In genomic region chr1:10682114-10682445, GRCh38 we compare ENCODE assay signal across 19 cellular contexts.
A peak's percentile ranks its signal among the peaks of the same experiment; 100 is the strongest.
DNase-seq lines count a peak whose midpoint lies in the region; ATAC-seq and TF ChIP-seq lines count a peak whose summit lies in the region.
"Had no signal": no experiment of that assay in that cellular context is flagged by ENCODE, and none has a peak within 500 bp of the region (broad histone marks: within the 10 kb centered on the region; RNA-seq: fewer than 3 reads in every experiment).

No MANE protein-coding gene starts in this region.

- H3K27me3 ChIP-seq in heart right ventricle (no peaks in the 10 kb centered on the region), gastroesophageal sphincter (no peaks in the 10 kb centered on the region), neural progenitor cell (no peaks in the 10 kb centered on the region)
- H3K27me3 ChIP-seq: ovary, vagina had no signal

- no peak overlapping the region for H3K9ac ChIP-seq in neural progenitor cell

- no peaks in the 10 kb centered on the region for H3K9me3 Mint-ChIP-seq in neural progenitor cell
- no peaks in the 10 kb centered on the region for H3K9me3 Mint-ChIP-seq in type B pancreatic cell
- no peaks in the 10 kb centered on the region for H3K9me3 Mint-ChIP-seq in activated CD8-positive, alpha-beta T cell treated with anti-CD3 and anti-CD28 coated beads, Interleukin-2, amount 10 ng/mL, durations not matched to agents 7 days and 5 days (ENCODE audit: insufficient read depth)
- H3K9me3 Mint-ChIP-seq: activated B cell treated with CpG ODN at 0.5 μM for 24 hours, GM23338 had no signal

- H3K36me3 Mint-ChIP-seq in neural progenitor cell = no peaks in the 10 kb centered on the region
- H3K36me3 Mint-ChIP-seq in type B pancreatic cell = no peaks in the 10 kb centered on the region
- H3K36me3 Mint-ChIP-seq in activated CD8-positive, alpha-beta T cell treated with anti-CD3 and anti-CD28 coated beads, Interleukin-2, amount 10 ng/mL, durations not matched to agents 7 days and 5 days (ENCODE audit: low read depth) = no peaks in the 10 kb centered on the region

- H3K79me2 ChIP-seq in neural progenitor cell (ENCODE audit: low read depth) = no peaks in the 10 kb centered on the region

- H3K27me3 Mint-ChIP-seq in neural progenitor cell (ENCODE audit: insufficient read depth, low read depth) = peaks cover 10% of the 10 kb centered on the region
- H3K27me3 Mint-ChIP-seq in type B pancreatic cell = no peaks in the 10 kb centered on the region
- H3K27me3 Mint-ChIP-seq in activated CD8-positive, alpha-beta T cell treated with anti-CD3 and anti-CD28 coated beads, Interleukin-2, amount 10 ng/mL, durations not matched to agents 7 days and 5 days (ENCODE audit: low read depth) = no peaks in the 10 kb centered on the region
- H3K27me3 Mint-ChIP-seq: activated B cell treated with CpG ODN at 0.5 μM for 24 hours had no signal

- no peak for TF ChIP-seq CTCF in heart right ventricle (IDR thresholded peaks at IDR 0.05)
- no peak for TF ChIP-seq CTCF in gastroesophageal sphincter (IDR thresholded peaks at IDR 0.05)
- TF ChIP-seq CTCF in neural progenitor cell (IDR thresholded peaks at IDR 0.05) = no peak
- TF ChIP-seq CTCF in type B pancreatic cell (conservative IDR thresholded peaks at IDR 0.05) = no peak

- no peaks in the 10 kb centered on the region for H3K9me3 ChIP-seq in heart right ventricle
- no peaks in the 10 kb centered on the region for H3K9me3 ChIP-seq in gastroesophageal sphincter
- H3K9me3 ChIP-seq in neural progenitor cell (ENCODE audit: low read depth) = no peaks in the 10 kb centered on the region
- H3K9me3 ChIP-seq: ovary, vagina had no signal

- DNase-seq in heart right ventricle (no peak), Right ventricle myocardium superior (no peak), neural progenitor cell (ENCODE audit: low spot score) (no peak), type B pancreatic cell (ENCODE audit: extremely low spot score, unreplicated experiment) (no peak)
- no peak for DNase-seq in stimulated activated CD4-positive, alpha-beta T cell treated with anti-CD3 and anti-CD28 coated beads, Interleukin-4, amount 100 ng/mL, for 24 hours
- no peak for DNase-seq in activated CD8-positive, alpha-beta T cell treated with anti-CD3 and anti-CD28 coated beads, Interleukin-2, amount 10 ng/mL, durations not matched to agents 7 days and 5 days
- DNase-seq: activated B cell treated with CpG ODN at 0.5 μM for 24 hours; activated effector memory CD4-positive, alpha-beta T cell treated with anti-CD3 and anti-CD28 coated beads, Interleukin-2, amount 50 U/mL, for 16 hours; amygdala; foreskin melanocyte; Karpas-422; NCI-H1417 treated with DMSO at 0.1 percent for 48 hours; ovary; stimulated activated naive CD8-positive, alpha-beta T cell treated with anti-CD3 and anti-CD28 coated beads, Interleukin-15, Interleukin-2, amounts not matched to agents 100 U/mL and 50 U/mL, for 24 hours had no signal

- CTCF ChIA-PET in activated CD8-positive, alpha-beta T cell treated with anti-CD3 and anti-CD28 coated beads, Interleukin-2, amount 10 ng/mL, durations not matched to agents 7 days and 5 days (lab: Charles Lee) = no interaction called here

- TF ChIP-seq EP300 in gastroesophageal sphincter (IDR thresholded peaks at IDR 0.05) = no peak

- H4K20me1 ChIP-seq in neural progenitor cell (ENCODE audit: low read depth) = peaks cover 45% of the 10 kb centered on the region

- peak overlapping the region; percentile 86 for H3K27ac Mint-ChIP-seq in neural progenitor cell
- peak overlapping the region; percentile 70 for H3K27ac Mint-ChIP-seq in type B pancreatic cell
- no peak overlapping the region for H3K27ac Mint-ChIP-seq in activated CD8-positive, alpha-beta T cell treated with anti-CD3 and anti-CD28 coated beads, Interleukin-2, amount 10 ng/mL, durations not matched to agents 7 days and 5 days
- H3K27ac Mint-ChIP-seq: activated B cell treated with CpG ODN at 0.5 μM for 24 hours, GM23338 had no signal

- peaks cover 91% of the 10 kb centered on the region for H3K4me1 Mint-ChIP-seq in neural progenitor cell
- H3K4me1 Mint-ChIP-seq in type B pancreatic cell (ENCODE audit: unreplicated experiment) = peaks cover 70% of the 10 kb centered on the region
- no peaks in the 10 kb centered on the region for H3K4me1 Mint-ChIP-seq in activated CD8-positive, alpha-beta T cell treated with anti-CD3 and anti-CD28 coated beads, Interleukin-2, amount 10 ng/mL, durations not matched to agents 7 days and 5 days (ENCODE audit: low read depth)

- H3K36me3 ChIP-seq in heart right ventricle (no peaks in the 10 kb centered on the region), gastroesophageal sphincter (no peaks in the 10 kb centered on the region), neural progenitor cell (no peaks in the 10 kb centered on the region)
- H3K36me3 ChIP-seq: ovary, vagina had no signal

- no peak overlapping the region for H2AFZ ChIP-seq in neural progenitor cell (replicated peaks)
- H2AFZ ChIP-seq: GM23338 had no signal

- POLR2A ChIA-PET in activated CD8-positive, alpha-beta T cell treated with anti-CD3 and anti-CD28 coated beads, Interleukin-2, amount 10 ng/mL, durations not matched to agents 7 days and 5 days (lab: Charles Lee) = no interaction called here

- peaks cover 43% of the 10 kb centered on the region for H3F3A ChIP-seq in neural progenitor cell (ENCODE audit: low read depth)

- intact Hi-C loops in heart right ventricle (cut with DNase I) = loop anchor here in 2 of 10 donors (5.0 to 10.0 kb wide), 3 partner anchors 115 to 183 kb away; partner anchors contain the start of gene CASZ1 (in 1 of the 2)
- intact Hi-C loops in Right ventricle myocardium superior (cut with DNase I) = no loop called here

- H3K27ac ChIP-seq in heart right ventricle (peak overlapping the region; percentile 38 to 95 (median 78)), gastroesophageal sphincter (peak overlapping the region; percentile 4 to 95 (median 90)), neural progenitor cell (no peak overlapping the region)
- H3K27ac ChIP-seq: ovary, vagina had no signal

- WGBS in heart right ventricle, 2 donors = 15 to 22% methylated on average over 9 of the region's 9 CpGs
- 9 to 38% methylated on average over 7 to 9 of the region's 9 CpGs for WGBS in gastroesophageal sphincter (ENCODE audit: low coverage in 1 of 2), 2 donors

- H3K4me3 ChIP-seq in heart right ventricle (no peak overlapping the region), gastroesophageal sphincter (peak overlapping the region in 1 of 2 donors; percentile 2), neural progenitor cell (no peak overlapping the region)
- H3K4me3 ChIP-seq: GM12878, GM23338, ovary, vagina had no signal

- ATAC-seq in heart right ventricle (peak in 3 of 8 donors; percentile 18 to 23 (median 20)), Right ventricle myocardium superior (ENCODE audit: poor library complexity) (no peak), gastroesophageal sphincter (no peak), GM19455 (IDR thresholded peaks at IDR 0.05; ENCODE audit: unreplicated experiment) (no peak)
- ATAC-seq in activated CD8-positive, alpha-beta T cell treated with anti-CD3 and anti-CD28 coated beads, Interleukin-2, amount 10 ng/mL, durations not matched to agents 7 days and 5 days = no peak
- ATAC-seq: GM12878; GM23338; stimulated activated naive CD8-positive, alpha-beta T cell treated with anti-CD3 and anti-CD28 coated beads, Interleukin-15, Interleukin-2, amounts not matched to agents 100 U/mL and 50 U/mL, for 24 hours had no signal

- no peak overlapping the region for H3K4me3 Mint-ChIP-seq in neural progenitor cell
- H3K4me3 Mint-ChIP-seq in type B pancreatic cell = peak overlapping the region; percentile 29
- no peak overlapping the region for H3K4me3 Mint-ChIP-seq in activated CD8-positive, alpha-beta T cell treated with anti-CD3 and anti-CD28 coated beads, Interleukin-2, amount 10 ng/mL, durations not matched to agents 7 days and 5 days
- H3K4me3 Mint-ChIP-seq: activated B cell treated with CpG ODN at 0.5 μM for 24 hours, GM23338 had no signal

- peak overlapping the region; percentile 66 for H3K4me2 ChIP-seq in neural progenitor cell

- H3K4me1 ChIP-seq in heart right ventricle (peaks cover 50 to 100% (median 96%) of the 10 kb centered on the region in 9 donors), gastroesophageal sphincter (peaks cover 6 to 100% (median 67%) of the 10 kb centered on the region in 3 donors), neural progenitor cell (peaks cover 82% of the 10 kb centered on the region)

- no peak for TF ChIP-seq POLR2A in gastroesophageal sphincter (IDR thresholded peaks at IDR 0.05)
